Comparison of ENCODE assay signal across 8 cellular contexts in the genomic region with DNA sequence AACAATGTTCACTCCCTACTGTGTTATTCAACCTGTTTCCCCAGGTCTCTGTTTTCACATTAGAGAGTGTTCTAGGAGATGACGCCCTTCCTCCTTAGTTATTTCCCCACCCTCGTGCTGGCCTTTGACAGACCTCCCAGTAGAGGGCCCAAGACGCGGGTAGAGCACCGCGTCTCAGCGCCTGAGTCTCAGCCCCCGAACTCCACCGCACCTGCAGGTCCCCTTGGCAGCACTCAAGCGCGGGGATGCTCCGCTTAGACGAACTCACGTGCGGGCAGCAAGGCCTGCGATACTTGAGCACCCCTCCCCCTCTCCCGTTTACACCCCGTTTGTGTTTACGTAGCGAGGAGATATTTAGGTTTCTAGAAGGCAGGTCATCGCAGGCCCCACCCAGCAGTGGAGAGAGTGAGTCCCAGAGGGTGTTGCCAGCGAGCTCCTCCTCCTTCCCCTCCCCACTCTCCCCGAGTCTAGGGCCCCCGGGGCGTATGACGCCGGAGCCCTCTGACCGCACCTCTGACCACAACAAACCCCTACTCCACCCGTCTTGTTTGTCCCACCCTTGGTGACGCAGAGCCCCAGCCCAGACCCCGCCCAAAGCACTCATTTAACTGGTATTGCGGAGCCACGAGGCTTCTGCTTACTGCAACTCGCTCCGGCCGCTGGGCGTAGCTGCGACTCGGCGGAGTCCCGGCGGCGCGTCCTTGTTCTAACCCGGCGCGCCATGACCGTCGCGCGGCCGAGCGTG. TPM values are rescaled to one million over a fixed set of nuclear protein-coding genes. Genes with fewer than 3 reads are reported as not detected.
A peak's percentile ranks its signal among the peaks of the same experiment; 100 is the strongest.
DNase-seq lines count a peak whose midpoint lies in the region; ATAC-seq and TF ChIP-seq lines count a peak whose summit lies in the region.

A gene with protein sequence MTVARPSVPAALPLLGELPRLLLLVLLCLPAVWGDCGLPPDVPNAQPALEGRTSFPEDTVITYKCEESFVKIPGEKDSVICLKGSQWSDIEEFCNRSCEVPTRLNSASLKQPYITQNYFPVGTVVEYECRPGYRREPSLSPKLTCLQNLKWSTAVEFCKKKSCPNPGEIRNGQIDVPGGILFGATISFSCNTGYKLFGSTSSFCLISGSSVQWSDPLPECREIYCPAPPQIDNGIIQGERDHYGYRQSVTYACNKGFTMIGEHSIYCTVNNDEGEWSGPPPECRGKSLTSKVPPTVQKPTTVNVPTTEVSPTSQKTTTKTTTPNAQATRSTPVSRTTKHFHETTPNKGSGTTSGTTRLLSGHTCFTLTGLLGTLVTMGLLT (plus strand): TSS at position 634 of the 745 bp plus-strand sequence. CDS start 88 bp downstream, at position 722.

- H3K4me3 ChIP-seq in GM12865 (ENCODE audit: low read depth, low read length), result peak within 1 kb of the TSS; percentile 97
- H3K4me3 ChIP-seq in cardiac muscle cell, result peak within 1 kb of the TSS; percentile 51
- H3K4me3 ChIP-seq in trophoblast cell (ENCODE audit: low read depth, low read length), result peak within 1 kb of the TSS; percentile 73
- peak within 1 kb of the TSS; percentile 78 to 87 (median 83) for H3K4me3 ChIP-seq in transverse colon

- no peak within 1 kb of the TSS for H3K23ac ChIP-seq in trophoblast cell (ENCODE audit: low read length)

- H3K9ac ChIP-seq in trophoblast cell (ENCODE audit: low read length), result peak within 1 kb of the TSS; percentile 62

- peak; percentile 60 for TF ChIP-seq EP300 in transverse colon (IDR thresholded peaks at IDR 0.05; ENCODE audit: low read depth)

- peak; percentile 95 for ATAC-seq in HG02610 (IDR thresholded peaks at IDR 0.05; ENCODE audit: unreplicated experiment)

- peaks cover 5% of the 10 kb centered on the region for H3K79me2 ChIP-seq in trophoblast cell (ENCODE audit: control insufficient read depth, insufficient read depth, low read length, poor library complexity)

- DNase-seq in GM12865 (ENCODE audit: low read depth) (peak; percentile 99), NCI-H1092 treated with DMSO at 0.1 percent for 48 hours (lab: John Stamatoyannopoulos, UW) (peak; percentile 71), T follicular helper cell (ENCODE audit: low read depth) (peak; percentile 99), cardiac muscle cell (ENCODE audit: low read depth in 1 of 2, low spot score in 1 of 2) (peak; percentile 96 to 97), trophoblast cell (peak; percentile 99), transverse colon (peak; percentile 98)

- in situ Hi-C loops in transverse colon (cut with MboI; ENCODE audit: low pct_ligation_motif_present in 1 of 4, low pct_unique_long_range_greater_than_20kb in 1 of 4, low sequenced_read_pairs in 3 of 4), result no loop called here

- peak within 1 kb of the TSS; percentile 80 for H4K8ac ChIP-seq in trophoblast cell (ENCODE audit: low read depth, low read length)

- peak within 1 kb of the TSS; percentile 72 for H2BK12ac ChIP-seq in trophoblast cell (ENCODE audit: low read length)

- intact Hi-C loops in transverse colon (cut with DNase I; ENCODE audit: low total_unique reads), result no loop called here

- peak within 1 kb of the TSS; percentile 67 for H2BK5ac ChIP-seq in trophoblast cell (ENCODE audit: low read depth, low read length, poor library complexity)

- H3K4me1 ChIP-seq in cardiac muscle cell (ENCODE audit: low read depth) (peaks cover 4% of the 10 kb centered on the region), trophoblast cell (ENCODE audit: control insufficient read depth in 1 of 2, insufficient read depth in 2 of 2, low read length in 2 of 2) (peaks cover 0 to 6% of the 10 kb centered on the region in 2 experiments), transverse colon (peaks cover 0 to 36% (median 20%) of the 10 kb centered on the region in 4 donors)

- WGBS in adipose tissue, 3 donors, result 0 to 1% (median 0%) methylated on average over 53 of the region's 53 CpGs
- no CpG with 5 or more reads among the region's 53 CpGs for WGBS in trophoblast cell (ENCODE audit: extremely low coverage, insufficient coverage, insufficient read length)
- WGBS in transverse colon (ENCODE audit: low coverage in 1 of 2), 2 donors, result 0 to 1% methylated on average over 1 to 51 of the region's 53 CpGs

- H3K79me1 ChIP-seq in trophoblast cell (ENCODE audit: low read length), result peaks cover 8% of the 10 kb centered on the region

- H4K91ac ChIP-seq in trophoblast cell (ENCODE audit: low read depth, low read length), result peak within 1 kb of the TSS; percentile 82

- TF ChIP-seq POLR2A in transverse colon (IDR thresholded peaks at IDR 0.05), result peak; percentile 97

- no peak within 1 kb of the TSS for H2AK5ac ChIP-seq in trophoblast cell (ENCODE audit: low read length)

- peak within 1 kb of the TSS; percentile 90 for H3K27ac ChIP-seq in adipose tissue (ENCODE audit: low read depth, low read length)
- H3K27ac ChIP-seq in cardiac muscle cell, result peak within 1 kb of the TSS; percentile 79
- peak within 1 kb of the TSS; percentile 75 for H3K27ac ChIP-seq in trophoblast cell (ENCODE audit: low read depth, low read length)
- peak within 1 kb of the TSS; percentile 90 to 97 (median 95) for H3K27ac ChIP-seq in transverse colon

- peak; percentile 42 for TF ChIP-seq CTCF in GM12865 (IDR thresholded peaks at IDR 0.05; ENCODE audit: insufficient read depth, low read depth, low read length, missing control alignments)
- peak; percentile 36 for TF ChIP-seq CTCF in cardiac muscle cell (IDR thresholded peaks at IDR 0.05; ENCODE audit: low read depth, low read length)
- peak in 3 of 5 experiments; percentile 25 to 46 (median 36) for TF ChIP-seq CTCF in transverse colon (IDR thresholded peaks at IDR 0.05)

- no peaks in the 10 kb centered on the region for H3K27me3 ChIP-seq in cardiac muscle cell
- no peaks in the 10 kb centered on the region for H3K27me3 ChIP-seq in trophoblast cell (ENCODE audit: insufficient read depth, low read length)
- H3K27me3 ChIP-seq in transverse colon, result no peaks in the 10 kb centered on the region

- peak within 1 kb of the TSS; percentile 81 for H2BK120ac ChIP-seq in trophoblast cell (ENCODE audit: insufficient read depth, low read length, poor library complexity)

- H3K36me3 ChIP-seq in cardiac muscle cell (peaks cover 7% of the 10 kb centered on the region), trophoblast cell (ENCODE audit: control insufficient read depth in 1 of 2, insufficient read depth in 2 of 2, low read length in 2 of 2) (no peaks in the 10 kb centered on the region), transverse colon (peaks cover 0 to 10% (median under 1%) of the 10 kb centered on the region in 4 donors)

- H3K9me3 ChIP-seq in cardiac muscle cell (ENCODE audit: low read depth) (no peaks in the 10 kb centered on the region), trophoblast cell (ENCODE audit: insufficient read depth, low read depth, low read length) (no peaks in the 10 kb centered on the region), transverse colon (no peaks in the 10 kb centered on the region)

- peak within 1 kb of the TSS; percentile 65 for H4K12ac ChIP-seq in trophoblast cell (ENCODE audit: low read depth, low read length)

- peak within 1 kb of the TSS; percentile 55 for H3K4ac ChIP-seq in trophoblast cell (ENCODE audit: low read depth, low read length)

- H2AFZ ChIP-seq in trophoblast cell (ENCODE audit: insufficient read depth, low read length, poor library complexity), result peak within 1 kb of the TSS; percentile 77

- H3K18ac ChIP-seq in trophoblast cell (ENCODE audit: low read length), result peak within 1 kb of the TSS; percentile 79

- peak within 1 kb of the TSS; percentile 79 for H3K4me2 ChIP-seq in trophoblast cell (ENCODE audit: low read length)

- H3K14ac ChIP-seq in trophoblast cell (ENCODE audit: low read length), result peak within 1 kb of the TSS; percentile 75

RNA-seq across cellular contexts. Expression of the gene that starts here (rescaled TPM):
- polyA plus RNA-seq in adipose tissue (10 to 100 TPM; 13.0 to 96.0 (median 27.9) TPM), cardiac muscle cell (20.3 and 24.9 TPM in 2 replicates)
- total RNA-seq in cardiac muscle cell (14.6 and 19.4 TPM in 2 replicates), transverse colon (10 to 100 TPM in 3 of 4 donors, 1 to 10 TPM in 1; 8.0 to 75.4 (median 40.1) TPM)
- polyA plus RNA-seq in trophoblast cell (2013), result 174 and 177 TPM in 2 replicates

Comparison
In these comparisons a context has a peak if more than half of its experiments do, and no peak if none do; other contexts are left out.
1. Peak in every context shown above with its lines: DNase-seq, ATAC-seq, H3K4me3 ChIP-seq and H3K27ac ChIP-seq.